1 cellular context compared by ENCODE assay signal in the genomic region with DNA sequence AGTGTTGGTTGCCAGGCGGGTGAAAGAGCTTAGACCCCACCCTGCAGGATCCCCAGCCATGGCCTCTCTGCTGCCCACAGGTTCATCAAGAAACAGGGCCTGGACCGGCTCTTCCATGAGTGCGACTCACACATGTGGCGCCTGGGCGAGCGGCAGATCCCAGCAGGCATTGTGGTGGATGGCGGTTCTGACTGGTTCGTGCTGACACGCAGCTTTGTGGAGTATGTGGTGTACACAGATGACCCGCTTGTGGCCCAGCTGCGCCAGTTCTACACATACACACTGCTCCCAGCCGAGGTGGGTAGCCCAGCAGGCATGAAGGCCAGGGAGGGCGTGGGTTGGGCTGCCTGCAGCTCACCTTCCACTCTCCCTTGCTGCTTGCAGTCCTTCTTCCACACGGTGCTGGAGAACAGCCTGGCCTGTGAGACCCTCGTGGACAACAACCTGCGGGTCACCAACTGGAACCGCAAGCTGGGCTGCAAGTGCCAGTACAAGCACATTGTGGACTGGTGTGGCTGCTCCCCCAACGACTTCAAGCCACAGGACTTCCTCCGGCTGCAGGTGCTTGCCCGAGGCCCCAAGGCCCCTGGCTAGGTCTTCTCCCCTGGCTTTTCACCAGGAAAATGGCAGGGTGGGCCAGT.
TF ChIP-seq lines count a peak whose summit lies in the region.

No MANE protein-coding gene starts in this region.

TF ChIP-seq in A549, 52 proteins besides CTCF, POLR2A, EP300 and RAD21 (continued from another document):
- no peak for TF ChIP-seq RNF2 (IDR thresholded peaks at IDR 0.05; ENCODE audit: borderline replicate concordance, low read depth)
TF ChIP-seq in A549: peak in this region for 1.
